ENCODE assay signal across 11 cellular contexts in the genomic region with DNA sequence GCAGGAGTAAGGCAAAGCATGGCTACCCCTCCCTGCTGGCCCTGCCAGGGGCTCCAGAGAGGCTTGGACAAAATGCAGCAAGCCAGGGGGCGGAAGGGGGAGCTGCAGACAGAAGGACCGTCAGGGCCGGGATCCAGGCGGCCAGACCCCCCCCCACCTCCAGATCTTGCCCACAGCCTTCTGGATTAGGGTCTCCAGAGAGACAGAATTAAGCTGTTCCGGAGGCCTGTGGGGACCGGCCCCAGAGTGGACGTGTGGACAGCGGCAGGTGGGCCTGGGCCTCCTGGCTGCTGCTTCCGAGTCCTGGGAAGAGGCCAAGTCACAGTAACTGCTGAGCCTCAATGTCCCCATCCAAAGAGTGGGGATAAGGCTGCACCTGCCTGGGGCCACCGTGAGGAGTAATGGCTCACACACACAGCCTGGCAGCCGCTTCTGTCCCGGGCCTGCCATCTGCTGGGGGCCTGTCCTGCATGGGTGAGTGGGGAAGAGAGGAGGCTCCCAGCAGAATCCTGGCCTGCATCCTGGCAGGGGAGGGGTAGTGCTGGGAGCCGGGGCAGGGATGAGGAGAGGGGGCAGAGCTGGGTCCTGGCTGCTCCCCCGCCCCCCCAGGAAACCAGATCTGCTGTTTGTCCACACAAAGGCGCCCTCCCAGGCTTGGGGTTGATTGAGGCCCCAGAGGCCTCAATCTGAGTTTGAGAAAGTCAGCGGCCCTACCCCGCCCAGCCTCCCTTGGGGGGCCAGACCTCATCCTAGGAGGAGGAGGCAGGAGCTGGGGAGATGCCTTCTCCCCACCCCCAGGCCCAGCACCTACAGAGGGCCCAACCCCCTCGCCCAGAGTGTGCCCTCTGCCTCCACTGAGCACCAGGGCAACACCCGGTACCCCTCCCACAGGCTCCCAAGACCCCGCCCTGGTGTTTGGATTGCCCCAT. TPM values are rescaled to one million over a fixed set of nuclear protein-coding genes. Genes with fewer than 3 reads are reported as not detected.
DNase-seq lines count a peak whose midpoint lies in the region; ATAC-seq, FAIRE-seq and TF ChIP-seq lines count a peak whose summit lies in the region.
"Had no signal": no experiment of that assay in that cellular context is flagged by ENCODE, and none has a peak within 500 bp of the region (broad histone marks: within the 10 kb centered on the region; RNA-seq: fewer than 3 reads in every experiment).

No MANE protein-coding gene starts in this region.

- CTCF ChIA-PET in GM10248 (lab: Yijun Ruan, JAX) = interaction anchor here (0.8 to 3.1 kb wide), 4 partner anchors 19 to 61 kb away, joined by 3 to 22 read pairs (median 4); a partner anchor contains a TSS
- CTCF ChIA-PET in activated CD4-positive, alpha-beta T cell treated with anti-CD3 and anti-CD28 coated beads, Interleukin-2, amount 10 ng/mL, durations not matched to agents 7 days and 5 days (lab: Charles Lee) = interaction anchor here (1.1 kb wide), 1 partner anchor 12 kb away, joined by 3 read pairs; no protein-coding TSS in a partner anchor

- H3K27me3 Mint-ChIP-seq in activated CD4-positive, alpha-beta T cell treated with anti-CD3 and anti-CD28 coated beads, Interleukin-2, amount 10 ng/mL, durations not matched to agents 7 days and 5 days = peaks cover 15% of the 10 kb centered on the region
- H3K27me3 Mint-ChIP-seq: activated B cell treated with CpG ODN at 0.5 μM for 24 hours had no signal

- no peaks in the 10 kb centered on the region for H3K9me3 Mint-ChIP-seq in activated CD4-positive, alpha-beta T cell treated with anti-CD3 and anti-CD28 coated beads, Interleukin-2, amount 10 ng/mL, durations not matched to agents 7 days and 5 days
- H3K9me3 Mint-ChIP-seq: activated B cell treated with CpG ODN at 0.5 μM for 24 hours had no signal

- peak overlapping the region; percentile 90 for H3K27ac ChIP-seq in rectal smooth muscle tissue (ENCODE audit: low read depth, low read length)

- no peak for DNase-seq in GM10248 (ENCODE audit: extremely low spot score)
- DNase-seq in SW480 (ENCODE audit: low spot score) = peak; percentile 55
- peak; percentile 60 for DNase-seq in left ventricle myocardium superior
- no peak for DNase-seq in RCC 7860 (ENCODE audit: low spot score)
- no peak for DNase-seq in activated CD4-positive, alpha-beta T cell treated with anti-CD3 and anti-CD28 coated beads, Interleukin-2, amount 10 ng/mL, durations not matched to agents 7 days and 5 days
- DNase-seq: activated B cell treated with CpG ODN at 0.5 μM for 24 hours; stimulated activated CD4-positive, alpha-beta T cell treated with anti-CD3 and anti-CD28 coated beads, Interleukin-4, amount 100 ng/mL, for 24 hours had no signal

- H3K4me3 ChIP-seq in rectal smooth muscle tissue (ENCODE audit: low read length) = no peak overlapping the region

- H3K4me3 Mint-ChIP-seq in activated CD4-positive, alpha-beta T cell treated with anti-CD3 and anti-CD28 coated beads, Interleukin-2, amount 10 ng/mL, durations not matched to agents 7 days and 5 days = no peak overlapping the region

- ATAC-seq in left ventricle myocardium superior (no peak), GM18858 (IDR thresholded peaks at IDR 0.05; ENCODE audit: unreplicated experiment) (no peak), GM19455 (IDR thresholded peaks at IDR 0.05; ENCODE audit: unreplicated experiment) (no peak)
- ATAC-seq: left colon had no signal

- peaks cover 63% of the 10 kb centered on the region for H3K4me1 ChIP-seq in rectal smooth muscle tissue (ENCODE audit: control insufficient read depth, insufficient read depth, low read length)

- no peaks in the 10 kb centered on the region for H3K36me3 Mint-ChIP-seq in activated CD4-positive, alpha-beta T cell treated with anti-CD3 and anti-CD28 coated beads, Interleukin-2, amount 10 ng/mL, durations not matched to agents 7 days and 5 days (ENCODE audit: low read depth)

- no peaks in the 10 kb centered on the region for H3K4me1 Mint-ChIP-seq in activated CD4-positive, alpha-beta T cell treated with anti-CD3 and anti-CD28 coated beads, Interleukin-2, amount 10 ng/mL, durations not matched to agents 7 days and 5 days

- no peak overlapping the region for H3K9ac ChIP-seq in rectal smooth muscle tissue (ENCODE audit: low read length)

- H3K27me3 ChIP-seq in rectal smooth muscle tissue (ENCODE audit: control insufficient read depth, insufficient read depth, low read length) = no peaks in the 10 kb centered on the region

- FAIRE-seq in RCC 7860 (lab: Jason Lieb, UNC) = no peak

- peak; percentile 24 for TF ChIP-seq CTCF in GM10248 (IDR thresholded peaks at IDR 0.05; ENCODE audit: control extremely low read depth, extremely low read depth, low read depth, missing control alignments)

- POLR2A ChIA-PET in GM10248 (lab: Yijun Ruan, JAX) = no interaction called here
- POLR2A ChIA-PET in activated CD4-positive, alpha-beta T cell treated with anti-CD3 and anti-CD28 coated beads, Interleukin-2, amount 10 ng/mL, durations not matched to agents 7 days and 5 days (lab: Charles Lee) = no interaction called here

- intact Hi-C loops in left ventricle myocardium superior (cut with micrococcal nuclease) = no loop called here

- peaks cover 4% of the 10 kb centered on the region for H3K36me3 ChIP-seq in rectal smooth muscle tissue (ENCODE audit: control insufficient read depth, insufficient read depth, low read length)

- no peak overlapping the region for H3K27ac Mint-ChIP-seq in activated CD4-positive, alpha-beta T cell treated with anti-CD3 and anti-CD28 coated beads, Interleukin-2, amount 10 ng/mL, durations not matched to agents 7 days and 5 days
- H3K27ac Mint-ChIP-seq: activated B cell treated with CpG ODN at 0.5 μM for 24 hours had no signal

RNA-seq across cellular contexts. Expression of a gene that starts 3.9 kb away (rescaled TPM):
- total RNA-seq in left ventricle myocardium superior = 110 TPM
- total RNA-seq in activated CD4-positive, alpha-beta T cell treated with anti-CD3 and anti-CD28 coated beads, Interleukin-2, amount 10 ng/mL, durations not matched to agents 7 days and 5 days = under 1 TPM; 0.64 to 0.67 TPM

RNA-seq across cellular contexts. Expression of a gene that starts 23.6 kb away (rescaled TPM):
- 693 TPM for total RNA-seq in left ventricle myocardium superior
- 1,000 to 10,000 TPM; 1,391 to 1,979 TPM for total RNA-seq in activated CD4-positive, alpha-beta T cell treated with anti-CD3 and anti-CD28 coated beads, Interleukin-2, amount 10 ng/mL, durations not matched to agents 7 days and 5 days

RNA-seq across cellular contexts. Expression of a gene that starts 43.8 kb away (rescaled TPM):
- total RNA-seq in left ventricle myocardium superior = 19.1 TPM
- 10 to 100 TPM; 19.1 to 22.5 TPM for total RNA-seq in activated CD4-positive, alpha-beta T cell treated with anti-CD3 and anti-CD28 coated beads, Interleukin-2, amount 10 ng/mL, durations not matched to agents 7 days and 5 days

Comparison
In these comparisons a context has a peak if more than half of its experiments do, and no peak if none do; other contexts are left out.
1. DNase-seq: peak in SW480 (single experiment) and left ventricle myocardium superior (single experiment); none in GM10248 (single experiment), RCC 7860 (single experiment) and activated CD4-positive, alpha-beta T cell treated with anti-CD3 and anti-CD28 coated beads, Interleukin-2, amount 10 ng/mL, durations not matched to agents 7 days and 5 days (single experiment).
2. RNA of a gene that starts 3.9 kb away (total RNA-seq): 110 TPM in left ventricle myocardium superior (single experiment); 0.64 to 0.67 TPM in activated CD4-positive, alpha-beta T cell treated with anti-CD3 and anti-CD28 coated beads, Interleukin-2, amount 10 ng/mL, durations not matched to agents 7 days and 5 days; every median in the first group is over 10 times any median in the second.